Comparison of ENCODE assay signal across 25 cellular contexts in the genomic region with DNA sequence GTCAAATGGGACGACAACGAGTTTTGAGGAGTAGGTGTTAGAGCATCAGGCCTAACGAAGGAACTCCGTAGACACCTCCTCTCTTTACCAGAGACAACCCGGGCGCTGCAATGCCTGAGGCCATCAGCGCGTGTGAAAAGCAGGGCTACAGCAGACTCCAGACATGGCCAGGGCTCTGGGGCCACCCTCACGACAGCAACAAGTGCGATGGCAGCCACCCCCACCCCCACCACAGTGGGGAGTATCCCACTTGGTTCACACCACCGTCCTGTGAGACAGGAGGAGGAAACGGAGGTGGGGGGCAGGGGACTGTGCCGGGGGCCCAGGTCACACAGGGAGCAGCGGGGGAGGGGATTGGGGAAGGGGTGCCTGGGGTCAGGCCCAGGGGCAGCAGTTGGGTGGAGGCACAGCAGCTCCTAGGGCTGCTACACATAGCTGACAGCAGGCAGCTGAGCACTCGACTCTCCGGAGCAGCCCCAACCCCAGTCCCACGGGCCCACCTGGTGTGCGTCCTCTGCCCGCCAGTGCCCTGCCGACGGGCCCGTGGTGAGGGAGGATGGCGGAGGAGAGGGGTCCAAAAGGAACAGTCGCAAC.
"Had no signal": no experiment of that assay in that cellular context is flagged by ENCODE, and none has a peak within 500 bp of the region (broad histone marks: within the 10 kb centered on the region; RNA-seq: fewer than 3 reads in every experiment).

No MANE protein-coding gene starts in this region.

- H3K4me3 ChIP-seq: suprapubic skin, tibial nerve, uterus had no signal

- H3K27ac Mint-ChIP-seq: activated CD4-positive, alpha-beta T cell treated with anti-CD3 and anti-CD28 coated beads, Interleukin-2, amount 10 ng/mL, durations not matched to agents 7 days and 5 days; activated CD8-positive, alpha-beta T cell treated with anti-CD3 and anti-CD28 coated beads, Interleukin-2, amount 10 ng/mL, durations not matched to agents 7 days and 5 days; activated naive CD8-positive, alpha-beta T cell treated with anti-CD3 and anti-CD28 coated beads, Interleukin-2, amount 10 ng/mL, durations not matched to agents 7 days and 5 days; mesothelial cell of epicardium; nephron progenitor cell; stimulated activated effector memory CD8-positive, alpha-beta T cell treated with anti-CD3 and anti-CD28 coated beads, Interleukin-12 subunit alpha, Interleukin-12 subunit beta, amount 100 ng/mL, for 72 hours; stimulated activated naive CD8-positive, alpha-beta T cell treated with anti-CD3 and anti-CD28 coated beads, Interleukin-15, amount 100 ng/mL, for 72 hours had no signal

- DNase-seq: activated CD4-positive, alpha-beta T cell treated with anti-CD3 and anti-CD28 coated beads, Interleukin-2, amount 10 ng/mL, durations not matched to agents 7 days and 5 days; activated CD4-positive, CD25-positive, alpha-beta regulatory T cell treated with anti-CD3 and anti-CD28 coated beads, Interleukin-2, amount 50 U/mL, for 72 hours; activated CD8-positive, alpha-beta T cell treated with anti-CD3 and anti-CD28 coated beads, Interleukin-2, amount 10 ng/mL, durations not matched to agents 7 days and 5 days; activated naive CD4-positive, alpha-beta T cell; activated naive CD8-positive, alpha-beta T cell treated with anti-CD3 and anti-CD28 coated beads, Interleukin-2, amount 10 ng/mL, durations not matched to agents 7 days and 5 days; activated T-cell treated with anti-CD3 and anti-CD28 coated beads, Interleukin-2, amount 50 U/mL, for 1 hour; amygdala; cerebellar nuclear complex; cortex of kidney; erythroblast; foreskin fibroblast; mammary epithelial cell; nephron progenitor cell; nucleus accumbens; retina; SK-N-SH; stimulated activated CD4-positive, alpha-beta T cell treated with anti-CD3 and anti-CD28 coated beads, Interleukin-1b, Interleukin-23, amount 100 ng/mL, for 48 hours; stimulated activated naive CD8-positive, alpha-beta T cell treated with anti-CD3 and anti-CD28 coated beads, Interleukin-15, amount 100 ng/mL, for 72 hours had no signal

- H3K27ac ChIP-seq: suprapubic skin, tibial nerve, uterus, VCaP had no signal

- H3K4me1 Mint-ChIP-seq: mesothelial cell of epicardium had no signal

- H3K9me3 ChIP-seq: SK-N-SH, suprapubic skin, tibial nerve, uterus had no signal

- H3K27me3 Mint-ChIP-seq: activated CD4-positive, alpha-beta T cell treated with anti-CD3 and anti-CD28 coated beads, Interleukin-2, amount 10 ng/mL, durations not matched to agents 7 days and 5 days; activated naive CD8-positive, alpha-beta T cell treated with anti-CD3 and anti-CD28 coated beads, Interleukin-2, amount 10 ng/mL, durations not matched to agents 7 days and 5 days; stimulated activated naive CD8-positive, alpha-beta T cell treated with anti-CD3 and anti-CD28 coated beads, Interleukin-15, amount 100 ng/mL, for 72 hours had no signal

- H3K36me3 ChIP-seq: uterus had no signal

- H3K4me1 ChIP-seq: suprapubic skin, uterus had no signal

- ATAC-seq: activated CD8-positive, alpha-beta T cell treated with anti-CD3 and anti-CD28 coated beads, Interleukin-2, amount 10 ng/mL, durations not matched to agents 7 days and 5 days; left lobe of liver; stimulated activated effector memory CD8-positive, alpha-beta T cell treated with anti-CD3 and anti-CD28 coated beads, Interleukin-12 subunit alpha, Interleukin-12 subunit beta, amount 100 ng/mL, for 72 hours; stimulated activated naive CD8-positive, alpha-beta T cell treated with anti-CD3 and anti-CD28 coated beads, Interleukin-15, amount 100 ng/mL, for 72 hours had no signal

- H3K9me3 Mint-ChIP-seq: activated CD4-positive, alpha-beta T cell treated with anti-CD3 and anti-CD28 coated beads, Interleukin-2, amount 10 ng/mL, durations not matched to agents 7 days and 5 days; activated naive CD8-positive, alpha-beta T cell treated with anti-CD3 and anti-CD28 coated beads, Interleukin-2, amount 10 ng/mL, durations not matched to agents 7 days and 5 days; mesothelial cell of epicardium; nephron progenitor cell; stimulated activated effector memory CD8-positive, alpha-beta T cell treated with anti-CD3 and anti-CD28 coated beads, Interleukin-12 subunit alpha, Interleukin-12 subunit beta, amount 100 ng/mL, for 72 hours; stimulated activated naive CD8-positive, alpha-beta T cell treated with anti-CD3 and anti-CD28 coated beads, Interleukin-15, amount 100 ng/mL, for 72 hours had no signal

- H3K27me3 ChIP-seq: suprapubic skin, tibial nerve, uterus had no signal

- H3K4me3 Mint-ChIP-seq: activated CD4-positive, alpha-beta T cell treated with anti-CD3 and anti-CD28 coated beads, Interleukin-2, amount 10 ng/mL, durations not matched to agents 7 days and 5 days; activated CD8-positive, alpha-beta T cell treated with anti-CD3 and anti-CD28 coated beads, Interleukin-2, amount 10 ng/mL, durations not matched to agents 7 days and 5 days; activated naive CD8-positive, alpha-beta T cell treated with anti-CD3 and anti-CD28 coated beads, Interleukin-2, amount 10 ng/mL, durations not matched to agents 7 days and 5 days; mesothelial cell of epicardium; nephron progenitor cell; stimulated activated effector memory CD8-positive, alpha-beta T cell treated with anti-CD3 and anti-CD28 coated beads, Interleukin-12 subunit alpha, Interleukin-12 subunit beta, amount 100 ng/mL, for 72 hours; stimulated activated naive CD8-positive, alpha-beta T cell treated with anti-CD3 and anti-CD28 coated beads, Interleukin-15, amount 100 ng/mL, for 72 hours had no signal
